Comparison of ENCODE assay signal across 31 cellular contexts in genomic region chr15:80800067-80800466, GRCh38. TPM values are rescaled to one million over a fixed set of nuclear protein-coding genes. Genes with fewer than 3 reads are reported as not detected.
"Had no signal": no experiment of that assay in that cellular context is flagged by ENCODE, and none has a peak within 500 bp of the region (broad histone marks: within the 10 kb centered on the region; RNA-seq: fewer than 3 reads in every experiment).

No MANE protein-coding gene starts in this region.

- H3K4me3 Mint-ChIP-seq: dendritic cell treated with granulocyte-macrophage colony-stimulating factor and Interleukin-4, amounts not matched to agents 40 ng/mL and 50 ng/mL, for 4 days; memory B cell; naive B cell; natural killer cell treated with Interleukin-12 subunit alpha and Interleukin-12 subunit beta and Interleukin-15 and Interleukin-18, amount 100 ng/mL, for 72 hours; neural crest cell; type B pancreatic cell had no signal

- H3K36me3 ChIP-seq: colonic mucosa, neutrophil, right atrium auricular region, tibial artery had no signal

- H3K4me3 ChIP-seq: colonic mucosa, esophagus squamous epithelium, lung, mucosa of descending colon, right atrium auricular region, smooth muscle cell, testis, tibial artery had no signal

- H3K36me3 Mint-ChIP-seq: memory B cell; naive B cell; natural killer cell treated with Interleukin-12 subunit alpha and Interleukin-12 subunit beta and Interleukin-15 and Interleukin-18, amount 100 ng/mL, for 72 hours; type B pancreatic cell had no signal

- H3K9me3 ChIP-seq: colonic mucosa, esophagus squamous epithelium, mucosa of descending colon, neutrophil, right atrium auricular region, testis, tibial artery had no signal

- H3K4me2 ChIP-seq: smooth muscle cell had no signal

- H3K27ac ChIP-seq: colonic mucosa, esophagus squamous epithelium, neutrophil, parathyroid adenoma, right atrium auricular region, testis, tibial artery had no signal

- H3K27me3 ChIP-seq: colonic mucosa, esophagus squamous epithelium, right atrium auricular region, testis, tibial artery had no signal

- H3K79me2 ChIP-seq: parathyroid adenoma had no signal

- H3K4me1 Mint-ChIP-seq: memory B cell, naive B cell, neural crest cell had no signal

- H3K4me1 ChIP-seq: colonic mucosa, right atrium auricular region, testis, tibial artery had no signal

- ATAC-seq: mucosa of descending colon; natural killer cell treated with Interleukin-12 subunit alpha and Interleukin-12 subunit beta and Interleukin-15 and Interleukin-18, amount 100 ng/mL, for 72 hours; sciatic nerve had no signal

- DNase-seq: colonic mucosa; effector CD8-positive, alpha-beta T cell; erythroblast; esophagus squamous epithelium; hypothalamus; mucosa of descending colon; naive B cell; stimulated activated CD4-positive, alpha-beta T cell treated with anti-CD3 and anti-CD28 coated beads, Interleukin-12 subunit alpha, Interleukin-12 subunit beta, amount 100 ng/mL, for 4 hours; stimulated activated CD4-positive, alpha-beta T cell treated with anti-CD3 and anti-CD28 coated beads, Interleukin-1b, Interleukin-23, amount 100 ng/mL, for 48 hours; stimulated activated CD4-positive, alpha-beta T cell treated with anti-CD3 and anti-CD28 coated beads, Interleukin-4, amount 100 ng/mL, for 1 hour; stimulated activated CD8-positive, alpha-beta memory T cell treated with anti-CD3 and anti-CD28 coated beads, Interleukin-4, amount 100 ng/mL, for 48 hours; stimulated activated naive CD4-positive, alpha-beta T cell; substantia nigra; testis; tibial artery had no signal

- H3K9me3 Mint-ChIP-seq: dendritic cell treated with granulocyte-macrophage colony-stimulating factor and Interleukin-4, amounts not matched to agents 40 ng/mL and 50 ng/mL, for 4 days; natural killer cell treated with Interleukin-12 subunit alpha and Interleukin-12 subunit beta and Interleukin-15 and Interleukin-18, amount 100 ng/mL, for 72 hours; neural crest cell; type B pancreatic cell had no signal

- FAIRE-seq: endothelial cell of umbilical vein, frontal cortex, keratinocyte, urothelium cell line had no signal

- H3K9ac ChIP-seq: parathyroid adenoma had no signal

- H2AFZ ChIP-seq: parathyroid adenoma had no signal

- H3K27ac Mint-ChIP-seq: dendritic cell treated with granulocyte-macrophage colony-stimulating factor and Interleukin-4, amounts not matched to agents 40 ng/mL and 50 ng/mL, for 4 days; memory B cell; naive B cell; natural killer cell treated with Interleukin-12 subunit alpha and Interleukin-12 subunit beta and Interleukin-15 and Interleukin-18, amount 100 ng/mL, for 72 hours; progenitor cell of endocrine pancreas; type B pancreatic cell had no signal

RNA-seq across cellular contexts. Expression of gene CEMIP, which starts 20.9 kb away (rescaled TPM):
- total RNA-seq: endothelial cell of umbilical vein had no signal
